Comparison of ENCODE assay signal across 27 cellular contexts in the genomic region with DNA sequence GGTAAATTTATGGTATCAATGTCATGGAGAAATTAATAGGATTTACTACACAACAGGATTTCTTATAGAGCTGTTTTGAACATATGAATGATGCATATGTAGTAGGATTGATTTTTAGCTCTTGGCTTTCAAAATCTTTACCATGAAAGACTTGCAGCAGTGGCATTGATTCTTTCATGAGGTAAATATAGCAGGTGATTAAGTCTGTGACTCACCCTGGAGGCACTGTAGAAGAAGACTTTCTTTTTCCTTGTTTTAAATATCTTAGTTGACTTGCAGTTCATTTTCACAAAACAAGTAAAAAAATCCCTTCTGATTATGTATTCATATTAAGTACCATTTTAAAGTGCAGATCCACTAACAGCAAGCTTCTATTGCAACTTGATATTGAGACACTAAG.
DNase-seq lines count a peak whose midpoint lies in the region; ATAC-seq, FAIRE-seq and TF ChIP-seq lines count a peak whose summit lies in the region.
"Had no signal": no experiment of that assay in that cellular context is flagged by ENCODE, and none has a peak within 500 bp of the region (broad histone marks: within the 10 kb centered on the region; RNA-seq: fewer than 3 reads in every experiment).

No MANE protein-coding gene starts in this region.

- no peaks in the 10 kb centered on the region for H3K36me3 Mint-ChIP-seq in neural progenitor cell
- H3K36me3 Mint-ChIP-seq: brain had no signal

- no peaks in the 10 kb centered on the region for H4K20me1 ChIP-seq in MM.1S (ENCODE audit: insufficient read depth, low read length)
- no peaks in the 10 kb centered on the region for H4K20me1 ChIP-seq in keratinocyte (ENCODE audit: control insufficient read depth, extremely low read depth, insufficient read depth, low read length)
- H4K20me1 ChIP-seq in neural progenitor cell (ENCODE audit: low read depth), result no peaks in the 10 kb centered on the region

- H3K9me3 Mint-ChIP-seq in neural progenitor cell, result no peaks in the 10 kb centered on the region
- H3K9me3 Mint-ChIP-seq: activated naive CD8-positive, alpha-beta T cell treated with anti-CD3 and anti-CD28 coated beads, Interleukin-2, amount 50 U/mL, for 24 hours; GM23338; T-helper 1 cell treated with Interleukin-12 subunit alpha and Interleukin-12 subunit beta and Interleukin-4 antibody, amounts not matched to agents 30 μg/mL and 1 μg/mL, for 36 hours had no signal

- peaks cover 3% of the 10 kb centered on the region for H3K27me3 Mint-ChIP-seq in neural progenitor cell (ENCODE audit: insufficient read depth, low read depth)
- H3K27me3 Mint-ChIP-seq: activated naive CD8-positive, alpha-beta T cell treated with anti-CD3 and anti-CD28 coated beads, Interleukin-2, amount 50 U/mL, for 24 hours; effector memory CD8-positive, alpha-beta T cell had no signal

- H3K9ac ChIP-seq in MM.1S (ENCODE audit: low read length) (no peak overlapping the region), keratinocyte (ENCODE audit: control insufficient read depth, extremely low read depth, insufficient read depth, low read length) (no peak overlapping the region), neural progenitor cell (no peak overlapping the region)

- H3K4me2 ChIP-seq in MM.1S (ENCODE audit: low read depth, low read length), result peak overlapping the region; percentile 11; the same call in 1 of the 2 replicates
- H3K4me2 ChIP-seq in keratinocyte (ENCODE audit: control insufficient read depth, extremely low read depth, insufficient read depth, low read depth, low read length), result no peak overlapping the region
- H3K4me2 ChIP-seq in neural progenitor cell, result no peak overlapping the region
- H3K4me2 ChIP-seq: GM23338 had no signal

- no peak overlapping the region for H3K27ac Mint-ChIP-seq in neural progenitor cell
- H3K27ac Mint-ChIP-seq: activated naive CD8-positive, alpha-beta T cell treated with anti-CD3 and anti-CD28 coated beads, Interleukin-2, amount 50 U/mL, for 24 hours; effector memory CD8-positive, alpha-beta T cell; GM23338; T-helper 1 cell treated with Interleukin-12 subunit alpha and Interleukin-12 subunit beta and Interleukin-4 antibody, amounts not matched to agents 30 μg/mL and 1 μg/mL, for 36 hours had no signal

- no peak for TF ChIP-seq CTCF in MM.1S (IDR thresholded peaks at IDR 0.05; ENCODE audit: low read length)
- no peak for TF ChIP-seq CTCF in astrocyte of the spinal cord (IDR thresholded peaks at IDR 0.05; ENCODE audit: low read depth, low read length)
- no peak for TF ChIP-seq CTCF in keratinocyte (optimal IDR thresholded peaks at IDR 0.05 in 1 of 3, IDR thresholded peaks at IDR 0.05 in 1 of 3, conservative IDR thresholded peaks at IDR 0.05 in 1 of 3; ENCODE audit: extremely low read depth in 1 of 3, insufficient read depth in 2 of 3, low read length in 3 of 3)
- TF ChIP-seq CTCF in neural progenitor cell (IDR thresholded peaks at IDR 0.05), result no peak

- H3K4me3 ChIP-seq in MM.1S (ENCODE audit: low read length) (no peak overlapping the region), astrocyte of the spinal cord (ENCODE audit: low read depth, low read length) (no peak overlapping the region), keratinocyte (ENCODE audit: control insufficient read depth in 2 of 3, extremely low read depth in 1 of 3, insufficient read depth in 2 of 3, low read depth in 1 of 3, low read length in 3 of 3) (no peak overlapping the region), neural progenitor cell (no peak overlapping the region)
- H3K4me3 ChIP-seq: colonic mucosa, GM23338, right atrium auricular region, SJSA1, thoracic aorta had no signal

- no peaks in the 10 kb centered on the region for H3K9me1 ChIP-seq in keratinocyte (ENCODE audit: control insufficient read depth, extremely low read depth, insufficient read depth, low read length)

- H3K27ac ChIP-seq in MM.1S (ENCODE audit: low read length), result peak overlapping the region; percentile 81; the same call in 1 of the 2 replicates
- no peak overlapping the region for H3K27ac ChIP-seq in keratinocyte (ENCODE audit: control insufficient read depth, insufficient read depth, low read length)
- no peak overlapping the region for H3K27ac ChIP-seq in neural progenitor cell
- H3K27ac ChIP-seq: C4-2B, colonic mucosa, right atrium auricular region, SJSA1, thoracic aorta had no signal

- in situ Hi-C loops in astrocyte of the spinal cord (cut with HindIII; ENCODE audit: low sequenced_read_pairs), result no loop called here

- DNase-seq in MM.1S (no peak), astrocyte of the spinal cord (ENCODE audit: low read depth, low spot score) (peak; percentile 55), keratinocyte (ENCODE audit: low read depth, low spot score) (no peak), superior temporal gyrus (ENCODE audit: extremely low spot score) (peak; percentile 26), NOMO-1 (lab: John Stamatoyannopoulos, UW; ENCODE audit: unreplicated experiment in 2 of 2) (no peak), neural progenitor cell (ENCODE audit: low spot score) (no peak)
- DNase-seq: activated gamma-delta T cell treated with Interleukin-2 at 50 U/mL for 16 hours; activated naive CD8-positive, alpha-beta T cell treated with anti-CD3 and anti-CD28 coated beads, Interleukin-2, amount 50 U/mL, for 24 hours; colonic mucosa; effector memory CD8-positive, alpha-beta T cell; glutamatergic neuron; KG1; left colon; mesendoderm; NCI-H146; occipital lobe; stimulated activated CD4-positive, alpha-beta T cell treated with anti-CD3 and anti-CD28 coated beads, Interleukin-12 subunit alpha, Interleukin-12 subunit beta, amount 100 ng/mL, for 4 hours; stimulated activated CD4-positive, alpha-beta T cell treated with anti-CD3 and anti-CD28 coated beads, Interleukin-4, amount 100 ng/mL, for 24 hours; stimulated activated naive CD4-positive, alpha-beta T cell had no signal

- H3K9me3 ChIP-seq in MM.1S (replicated peaks; ENCODE audit: insufficient read depth, low read length) (no peaks in the 10 kb centered on the region), keratinocyte (ENCODE audit: control insufficient read depth, low read depth, low read length) (no peaks in the 10 kb centered on the region), neural progenitor cell (ENCODE audit: low read depth) (no peaks in the 10 kb centered on the region)
- H3K9me3 ChIP-seq: colonic mucosa, right atrium auricular region, SJSA1, thoracic aorta had no signal

- no peak overlapping the region for H3K4me3 Mint-ChIP-seq in neural progenitor cell
- H3K4me3 Mint-ChIP-seq: activated naive CD8-positive, alpha-beta T cell treated with anti-CD3 and anti-CD28 coated beads, Interleukin-2, amount 50 U/mL, for 24 hours; brain; effector memory CD8-positive, alpha-beta T cell; GM23338; T-helper 1 cell treated with Interleukin-12 subunit alpha and Interleukin-12 subunit beta and Interleukin-4 antibody, amounts not matched to agents 30 μg/mL and 1 μg/mL, for 36 hours had no signal

- dilution Hi-C loops in keratinocyte (cut with MboI; ENCODE audit: extremely low pct_ligation_motif_present, low sequenced_read_pairs), result no loop called here

- no peaks in the 10 kb centered on the region for H3K9me2 ChIP-seq in MM.1S (replicated peaks; ENCODE audit: insufficient read depth, low read length)

- H3K79me2 ChIP-seq in MM.1S (ENCODE audit: low read length), result no peaks in the 10 kb centered on the region
- no peaks in the 10 kb centered on the region for H3K79me2 ChIP-seq in keratinocyte (ENCODE audit: control insufficient read depth, insufficient read depth, low read length)
- no peaks in the 10 kb centered on the region for H3K79me2 ChIP-seq in neural progenitor cell (ENCODE audit: low read depth)

- H2AFZ ChIP-seq in MM.1S (ENCODE audit: low read length) (no peak overlapping the region), keratinocyte (ENCODE audit: control insufficient read depth, low read length) (no peak overlapping the region), neural progenitor cell (replicated peaks) (no peak overlapping the region)
- H2AFZ ChIP-seq: GM23338 had no signal

- ATAC-seq in GM18858 (IDR thresholded peaks at IDR 0.05; ENCODE audit: unreplicated experiment), result no peak
- ATAC-seq: activated naive CD8-positive, alpha-beta T cell treated with anti-CD3 and anti-CD28 coated beads, Interleukin-2, amount 50 U/mL, for 24 hours; effector memory CD8-positive, alpha-beta T cell; GM23338; left colon had no signal

- no peaks in the 10 kb centered on the region for H3K27me3 ChIP-seq in MM.1S (replicated peaks; ENCODE audit: insufficient read depth, low read length)
- no peaks in the 10 kb centered on the region for H3K27me3 ChIP-seq in keratinocyte (ENCODE audit: control insufficient read depth, extremely low read depth, insufficient read depth, low read length)
- no peaks in the 10 kb centered on the region for H3K27me3 ChIP-seq in neural progenitor cell
- H3K27me3 ChIP-seq: colonic mucosa, right atrium auricular region, SJSA1 had no signal

- H3K36me3 ChIP-seq in MM.1S (replicated peaks; ENCODE audit: insufficient read depth, low read length) (no peaks in the 10 kb centered on the region), keratinocyte (ENCODE audit: control insufficient read depth in 2 of 2, extremely low read depth in 1 of 2, insufficient read depth in 2 of 2, low read length in 2 of 2) (no peaks in the 10 kb centered on the region), neural progenitor cell (no peaks in the 10 kb centered on the region)
- H3K36me3 ChIP-seq: colonic mucosa, right atrium auricular region, thoracic aorta had no signal

- H3K4me1 Mint-ChIP-seq in neural progenitor cell, result peaks cover 25% of the 10 kb centered on the region
- H3K4me1 Mint-ChIP-seq: activated naive CD8-positive, alpha-beta T cell treated with anti-CD3 and anti-CD28 coated beads, Interleukin-2, amount 50 U/mL, for 24 hours had no signal

- H3K4me1 ChIP-seq in MM.1S (ENCODE audit: low read length) (peaks cover 15% of the 10 kb centered on the region), keratinocyte (ENCODE audit: control insufficient read depth, extremely low read depth, insufficient read depth, low read length) (peaks cover 44% of the 10 kb centered on the region), neural progenitor cell (peaks cover 13% of the 10 kb centered on the region)
- H3K4me1 ChIP-seq: colonic mucosa, right atrium auricular region had no signal

- peak; percentile 63 for FAIRE-seq in keratinocyte (lab: Jason Lieb, UNC)

- H3F3A ChIP-seq in MM.1S (ENCODE audit: insufficient read depth, low read length) (0 out of 2 replicates have a peak, but pooled peaks cover 8% of the 10 kb centered on the region), neural progenitor cell (ENCODE audit: low read depth) (no peaks in the 10 kb centered on the region)

Comparison
In these comparisons a context has a peak if more than half of its experiments do, and no peak if none do; other contexts are left out.
1. DNase-seq: peak in astrocyte of the spinal cord (single experiment) and superior temporal gyrus (single experiment); none in MM.1S (single experiment), keratinocyte (single experiment), NOMO-1 (0 of 2) and neural progenitor cell (single experiment).